In genomic region chr22:44026630-44027511, GRCh38 we compare ENCODE assay signal across 8 cellular contexts. TPM values are rescaled to one million over a fixed set of nuclear protein-coding genes. Genes with fewer than 3 reads are reported as not detected.
DNase-seq lines count a peak whose midpoint lies in the region; ATAC-seq and TF ChIP-seq lines count a peak whose summit lies in the region.

No MANE protein-coding gene starts in this region.

- no peaks in the 10 kb centered on the region for H4K20me1 ChIP-seq in GM23338 (replicated peaks; ENCODE audit: insufficient read depth)

- H3K4me1 Mint-ChIP-seq in GM23338 = peaks cover 18% of the 10 kb centered on the region
- H3K4me1 Mint-ChIP-seq in activated T-helper 17 cell treated with anti-CD3 and anti-CD28 coated beads, Interleukin-2, amount 50 U/mL, for 72 hours = peaks cover 33% of the 10 kb centered on the region

- peaks cover 18% of the 10 kb centered on the region; the same call in 1 of the 2 replicates for H3K4me1 ChIP-seq in GM23338 (ENCODE audit: insufficient read depth)

- H3K9me2 ChIP-seq in GM23338 (ENCODE audit: insufficient read depth) = no peaks in the 10 kb centered on the region

- H3F3A ChIP-seq in GM23338 (replicated peaks; ENCODE audit: low read depth) = no peaks in the 10 kb centered on the region

- H3K36me3 Mint-ChIP-seq in GM23338 (ENCODE audit: low read depth) = no peaks in the 10 kb centered on the region
- H3K36me3 Mint-ChIP-seq in activated T-helper 17 cell treated with anti-CD3 and anti-CD28 coated beads, Interleukin-2, amount 50 U/mL, for 72 hours (ENCODE audit: low read depth) = peaks cover 18% of the 10 kb centered on the region

- peak overlapping the region; percentile 76; the same call in 1 of the 2 replicates for H3K4me2 ChIP-seq in GM23338

- H3K4me3 ChIP-seq in GM23338 = no peak overlapping the region

- peaks cover 5% of the 10 kb centered on the region; the same call in 1 of the 2 replicates for H3K27me3 ChIP-seq in GM23338 (ENCODE audit: insufficient read depth)

- H3K36me3 ChIP-seq in GM23338 (ENCODE audit: insufficient read depth) = no peaks in the 10 kb centered on the region

- no peak overlapping the region for H2AFZ ChIP-seq in GM23338

- DNase-seq in GM04503 (ENCODE audit: low read depth) = peak; percentile 62
- no peak for DNase-seq in GM23338 (ENCODE audit: low spot score)
- peak; percentile 95 for DNase-seq in RPMI7951 (ENCODE audit: low read depth)
- DNase-seq in iris pigment epithelial cell (ENCODE audit: low read depth) = peak; percentile 67
- DNase-seq in stimulated activated CD4-positive, alpha-beta T cell treated with anti-CD3 and anti-CD28 coated beads, Interleukin-4, amount 100 ng/mL, for 24 hours = peak; percentile 61
- no peak for DNase-seq in DMS 273 treated with DMSO at 0.1 percent for 48 hours (lab: John Stamatoyannopoulos, UW)
- no peak for DNase-seq in DMS53 (lab: John Stamatoyannopoulos, UW)

- no peak for TF ChIP-seq CTCF in GM23338 (conservative IDR thresholded peaks at IDR 0.05; ENCODE audit: low read depth in 2 of 2)

- H3K79me2 ChIP-seq in GM23338 (replicated peaks; ENCODE audit: insufficient read depth) = peaks cover 8% of the 10 kb centered on the region; the same call in 1 of the 2 replicates

- ATAC-seq in GM23338 = no peak
- peak; percentile 77 for ATAC-seq in activated T-helper 17 cell treated with anti-CD3 and anti-CD28 coated beads, Interleukin-2, amount 50 U/mL, for 72 hours (replicated peaks)

- peaks cover 20% of the 10 kb centered on the region for H3K27me3 Mint-ChIP-seq in GM23338 (ENCODE audit: insufficient read depth, low read depth, poor library complexity)
- H3K27me3 Mint-ChIP-seq in activated T-helper 17 cell treated with anti-CD3 and anti-CD28 coated beads, Interleukin-2, amount 50 U/mL, for 72 hours = no peaks in the 10 kb centered on the region

- no peaks in the 10 kb centered on the region for H3K9me3 Mint-ChIP-seq in GM23338
- no peaks in the 10 kb centered on the region for H3K9me3 Mint-ChIP-seq in activated T-helper 17 cell treated with anti-CD3 and anti-CD28 coated beads, Interleukin-2, amount 50 U/mL, for 72 hours

- no peak overlapping the region for H3K4me3 Mint-ChIP-seq in GM23338
- peak overlapping the region; percentile 82 for H3K4me3 Mint-ChIP-seq in activated T-helper 17 cell treated with anti-CD3 and anti-CD28 coated beads, Interleukin-2, amount 50 U/mL, for 72 hours

- no peak overlapping the region for H3K27ac Mint-ChIP-seq in GM23338
- peak overlapping the region; percentile 94 for H3K27ac Mint-ChIP-seq in activated T-helper 17 cell treated with anti-CD3 and anti-CD28 coated beads, Interleukin-2, amount 50 U/mL, for 72 hours

- no peak overlapping the region for H3K27ac ChIP-seq in GM23338 (ENCODE audit: low read depth)

TF ChIP-seq in GM23338, 12 proteins besides CTCF, POLR2A, EP300 and RAD21:
- no peak for TF ChIP-seq ZNF114 (CRISPR knock-in tag; IDR thresholded peaks at IDR 0.05)
- no peak for TF ChIP-seq STAT1 (IDR thresholded peaks at IDR 0.05; ENCODE audit: unreplicated experiment)
- TF ChIP-seq EZH2 (IDR thresholded peaks at IDR 0.05; ENCODE audit: low read depth, unreplicated experiment) = no peak
- TF ChIP-seq JUNB (IDR thresholded peaks at IDR 0.05; ENCODE audit: unreplicated experiment) = no peak
- TF ChIP-seq EZH2phosphoT487 (IDR thresholded peaks at IDR 0.05; ENCODE audit: unreplicated experiment) = no peak
- TF ChIP-seq ETS1 (IDR thresholded peaks at IDR 0.05) = no peak
- TF ChIP-seq REST (IDR thresholded peaks at IDR 0.05; ENCODE audit: unreplicated experiment) = no peak
- TF ChIP-seq POLR2AphosphoS5 (IDR thresholded peaks at IDR 0.05; ENCODE audit: low read depth) = no peak
- no peak for TF ChIP-seq CREB1 (CRISPR knock-in tag; IDR thresholded peaks at IDR 0.05; ENCODE audit: low read depth)

RNA-seq across cellular contexts. Expression of gene PARVB, which starts 2.8 kb away (rescaled TPM):
- total RNA-seq in GM23338 (2014; rRNA removed; shearing (Covaris generic)) = 7.7 and 15.5 TPM in 2 replicates
- polyA plus RNA-seq in GM23338 (2016; fragmentation: Nextera tagmentation; extraction: Ambion mirVana) = 4.0 and 4.3 TPM in 2 replicates
- total RNA-seq in RPMI7951 (2014; rRNA removed; shearing (Covaris generic)) = 72.8 and 82.9 TPM in 2 replicates
- 10 to 100 TPM; 50.2 to 66.1 TPM for total RNA-seq in activated T-helper 17 cell treated with anti-CD3 and anti-CD28 coated beads, Interleukin-2, amount 50 U/mL, for 72 hours

Comparison
In these comparisons a context has a peak if more than half of its experiments do, and no peak if none do; other contexts are left out.
1. DNase-seq: peak in GM04503 (single experiment), RPMI7951 (single experiment), iris pigment epithelial cell (single experiment) and stimulated activated CD4-positive, alpha-beta T cell treated with anti-CD3 and anti-CD28 coated beads, Interleukin-4, amount 100 ng/mL, for 24 hours (single experiment); none in GM23338 (single experiment), DMS 273 treated with DMSO at 0.1 percent for 48 hours (single experiment) and DMS53 (single experiment).